Comparison of ENCODE assay signal across 8 cellular contexts in genomic region chr7:151226875-151227782, GRCh38. TPM values are rescaled to one million over a fixed set of nuclear protein-coding genes. Genes with fewer than 3 reads are reported as not detected.
DNase-seq lines count a peak whose midpoint lies in the region; ATAC-seq and TF ChIP-seq lines count a peak whose summit lies in the region.

Gene ABCF2 (minus strand): TSS chr7:151227205. CDS start chr7:151226458, 747 bp downstream.

- TF ChIP-seq CTCF in GM13976 (IDR thresholded peaks at IDR 0.05; ENCODE audit: borderline replicate concordance, control extremely low read depth, extremely low read depth, insufficient read depth, missing control alignments) (no peak), heart right ventricle (IDR thresholded peaks at IDR 0.05) (peak in 1 of 9 donors; percentile 7), upper lobe of right lung (IDR thresholded peaks at IDR 0.05) (no peak)

- H3K27me3 ChIP-seq in heart right ventricle (no peaks in the 10 kb centered on the region), upper lobe of right lung (no peaks in the 10 kb centered on the region)

- H3K36me3 ChIP-seq in heart right ventricle (peaks cover 0 to 35% (median 27%) of the 10 kb centered on the region in 9 donors), upper lobe of right lung (peaks cover 26% of the 10 kb centered on the region)

- H3K4me1 ChIP-seq in heart right ventricle (peaks cover 9 to 37% (median 27%) of the 10 kb centered on the region in 9 donors), upper lobe of right lung (peaks cover 25% of the 10 kb centered on the region)

- DNase-seq in GM13976 (ENCODE audit: low spot score) (peak; percentile 99), NCI-H146 treated with DMSO at 0.1 percent for 48 hours (lab: John Stamatoyannopoulos, UW; ENCODE audit: unreplicated experiment) (peak; percentile 91), amniotic epithelial cell (ENCODE audit: low read depth) (peak; percentile 99), heart right ventricle (peak; percentile 99), posterior vena cava (ENCODE audit: low spot score) (peak; percentile 100), upper lobe of right lung (peak; percentile 99)

- in situ Hi-C loops in GM13976 (cut with MboI; ENCODE audit: low sequenced_read_pairs, unreplicated experiment) = no loop called here

- H3K27ac ChIP-seq in heart right ventricle (peak within 1 kb of the TSS in 9 of 10 donors; percentile 70 to 91 (median 81)), upper lobe of right lung (peak within 1 kb of the TSS; percentile 86)

- peak; percentile 99 for ATAC-seq in HG02870 (IDR thresholded peaks at IDR 0.05; ENCODE audit: unreplicated experiment)
- peak; percentile 99 to 100 (median 99) for ATAC-seq in heart right ventricle
- peak; percentile 99 for ATAC-seq in upper lobe of right lung

- intact Hi-C loops in T-helper 1 cell treated with Interleukin-12 subunit alpha and Interleukin-12 subunit beta and Interleukin-4 antibody, amounts not matched to agents 30 ng/mL and 1 ng/mL, for 36 hours (cut with micrococcal nuclease) = loop anchor here (1.0 to 5.0 kb wide), 14 partner anchors 17 to 1510 kb away; partner anchors contain the start of genes ABCB8, ATP6V0E2, NUB1 and TMUB1
- intact Hi-C loops in heart right ventricle (cut with DNase I) (loop anchor here in 2 of 10 donors (5.0 kb wide), 1 partner anchor 105 kb away; no protein-coding TSS in a partner anchor), posterior vena cava (cut with DNase I) (no loop called here), upper lobe of right lung (cut with DNase I) (no loop called here)

- H3K4me3 ChIP-seq in heart right ventricle (peak within 1 kb of the TSS; percentile 65 to 94 (median 88)), upper lobe of right lung (peak within 1 kb of the TSS; percentile 83)

- 0 to 1% methylated on average over 68 of the region's 68 CpGs for WGBS in heart right ventricle, 2 donors

- no peaks in the 10 kb centered on the region for H3K9me3 ChIP-seq in heart right ventricle
- no peaks in the 10 kb centered on the region for H3K9me3 ChIP-seq in upper lobe of right lung

RNA-seq across cellular contexts. Expression of gene ABCF2, which starts in this region (rescaled TPM):
- total RNA-seq in T-helper 1 cell treated with Interleukin-12 subunit alpha and Interleukin-12 subunit beta and Interleukin-4 antibody, amounts not matched to agents 30 ng/mL and 1 ng/mL, for 36 hours = 43.3 and 47.8 TPM in 2 replicates
- total RNA-seq in heart right ventricle = 10 to 100 TPM; 25.2 to 33.8 (median 29.5) TPM
- 10 to 100 TPM; 13.0 to 35.2 TPM for polyA plus RNA-seq in heart right ventricle
- total RNA-seq in posterior vena cava = 10 to 100 TPM; 24.4 to 27.4 TPM
- total RNA-seq in upper lobe of right lung = 26.3 TPM

Comparison
In these comparisons a context has a peak if more than half of its experiments do, and no peak if none do; other contexts are left out.
1. Peak in every context shown above with its lines: DNase-seq, ATAC-seq, H3K4me3 ChIP-seq and H3K27ac ChIP-seq.